ENCODE assay signal across 16 cellular contexts in the genomic region with DNA sequence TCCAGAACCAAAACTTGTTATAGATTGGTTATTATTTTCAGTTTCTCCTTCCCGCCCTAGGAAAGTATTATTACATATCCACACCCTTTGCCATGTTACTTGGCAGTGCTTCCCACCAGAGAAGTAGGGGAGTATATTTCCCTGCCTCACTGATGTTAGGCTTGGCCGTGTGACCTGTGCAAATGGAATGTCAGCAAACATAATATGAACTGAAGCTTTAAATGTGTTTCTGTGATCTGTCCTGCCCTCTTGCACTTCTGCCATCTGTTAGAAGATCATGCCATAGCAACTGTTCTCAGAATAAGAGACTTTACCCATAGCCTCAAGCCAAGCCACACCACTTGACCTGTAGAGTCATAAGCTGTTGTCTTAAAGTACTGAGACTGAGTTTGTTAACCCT. TPM values are rescaled to one million over a fixed set of nuclear protein-coding genes. Genes with fewer than 3 reads are reported as not detected.
A peak's percentile ranks its signal among the peaks of the same experiment; 100 is the strongest.
DNase-seq lines count a peak whose midpoint lies in the region; ATAC-seq, FAIRE-seq and TF ChIP-seq lines count a peak whose summit lies in the region.
"Had no signal": no experiment of that assay in that cellular context is flagged by ENCODE, and none has a peak within 500 bp of the region (broad histone marks: within the 10 kb centered on the region; RNA-seq: fewer than 3 reads in every experiment).

No MANE protein-coding gene starts in this region.

- DNase-seq in A172 (ENCODE audit: low spot score) (peak; percentile 2), H54 (ENCODE audit: insufficient read length, low spot score) (peak; percentile 6), SW480 (ENCODE audit: low spot score) (peak; percentile 14), fibroblast of the conjunctiva (ENCODE audit: low read depth) (peak; percentile 51), cardiac septum (ENCODE audit: low spot score) (no peak), suprapubic skin (ENCODE audit: low spot score in 2 of 2) (no peak)
- DNase-seq in stimulated activated naive CD8-positive, alpha-beta T cell treated with anti-CD3 and anti-CD28 coated beads, Interleukin-15, Interleukin-2, amounts not matched to agents 100 U/mL and 50 U/mL, for 24 hours: no peak
- no peak for DNase-seq in effector memory CD4-positive, alpha-beta T cell
- DNase-seq: activated CD4-positive, alpha-beta T cell treated with anti-CD3 and anti-CD28 coated beads for 1 hour; activated T-cell treated with anti-CD3 and anti-CD28 coated beads, Interleukin-2, amount 50 U/mL, for 24 hours; DMS53; KG1; ovary; trophoblast cell had no signal

- FAIRE-seq in H54 (lab: Jason Lieb, UNC): peak; percentile 86

- no peak for TF ChIP-seq EP300 in suprapubic skin (IDR thresholded peaks at IDR 0.05)

- TF ChIP-seq CTCF in suprapubic skin (IDR thresholded peaks at IDR 0.05): no peak

- H3K4me3 ChIP-seq in effector memory CD4-positive, alpha-beta T cell (ENCODE audit: insufficient read depth, low read depth, low read length, poor library complexity, severe bottlenecking): no peak overlapping the region
- no peak overlapping the region for H3K4me3 ChIP-seq in suprapubic skin
- H3K4me3 ChIP-seq: ovary had no signal

- intact Hi-C loops in cardiac septum (cut with DNase I): no loop called here

- no peaks in the 10 kb centered on the region for H3K9me3 ChIP-seq in effector memory CD4-positive, alpha-beta T cell (ENCODE audit: control insufficient read depth, low read length)
- no peaks in the 10 kb centered on the region for H3K9me3 ChIP-seq in suprapubic skin
- H3K9me3 ChIP-seq: ovary had no signal

- H3K36me3 ChIP-seq in effector memory CD4-positive, alpha-beta T cell (ENCODE audit: control insufficient read depth, insufficient read depth, low read length): no peaks in the 10 kb centered on the region
- H3K36me3 ChIP-seq in suprapubic skin: no peaks in the 10 kb centered on the region
- H3K36me3 ChIP-seq: ovary had no signal

- ATAC-seq in stimulated activated naive CD8-positive, alpha-beta T cell treated with anti-CD3 and anti-CD28 coated beads, Interleukin-15, Interleukin-2, amounts not matched to agents 100 U/mL and 50 U/mL, for 24 hours: no peak

- whole genome bisulfite sequencing in suprapubic skin: 29% methylated on average over 2 of the region's 2 CpGs

- H3K4me1 ChIP-seq in effector memory CD4-positive, alpha-beta T cell (ENCODE audit: control insufficient read depth, insufficient read depth, low read length, poor library complexity, severe bottlenecking): no peaks in the 10 kb centered on the region
- no peaks in the 10 kb centered on the region for H3K4me1 ChIP-seq in suprapubic skin

- TF ChIP-seq POLR2A in H54 (IDR thresholded peaks at IDR 0.05; ENCODE audit: low read depth, low read length) (no peak), suprapubic skin (IDR thresholded peaks at IDR 0.05) (no peak)

- H3K27me3 ChIP-seq in effector memory CD4-positive, alpha-beta T cell (replicated peaks; ENCODE audit: control insufficient read depth, insufficient read depth, low read length, poor library complexity, severe bottlenecking): no peaks in the 10 kb centered on the region
- H3K27me3 ChIP-seq in suprapubic skin: no peaks in the 10 kb centered on the region
- H3K27me3 ChIP-seq: ovary had no signal

- H3K27ac ChIP-seq in effector memory CD4-positive, alpha-beta T cell (ENCODE audit: insufficient read depth, low read length, poor library complexity, severe bottlenecking): no peak overlapping the region
- H3K27ac ChIP-seq in suprapubic skin: no peak overlapping the region
- H3K27ac ChIP-seq: ovary had no signal

RNA-seq across cellular contexts. Expression of gene NEUROG2, which starts 36.7 kb away (rescaled TPM):
- total RNA-seq in A172 (2014; rRNA removed; shearing (Covaris generic)): not detected in 2 replicates
- total RNA-seq in cardiac septum: not detected
- not detected for total RNA-seq in suprapubic skin
- total RNA-seq: A673, mesenteric fat pad, ovary had no signal

Comparison
In these comparisons a context has a peak if more than half of its experiments do, and no peak if none do; other contexts are left out.
1. DNase-seq: peak in A172 (single experiment), H54 (single experiment), SW480 (single experiment) and fibroblast of the conjunctiva (single experiment); none in stimulated activated naive CD8-positive, alpha-beta T cell treated with anti-CD3 and anti-CD28 coated beads, Interleukin-15, Interleukin-2, amounts not matched to agents 100 U/mL and 50 U/mL, for 24 hours (single experiment), effector memory CD4-positive, alpha-beta T cell (0 of 3), cardiac septum (single experiment) and suprapubic skin (0 of 2).